15 cellular contexts compared by ENCODE assay signal in genomic region chr11:76551400-76551799, GRCh38.
A peak's percentile ranks its signal among the peaks of the same experiment; 100 is the strongest.
DNase-seq lines count a peak whose midpoint lies in the region; ATAC-seq, FAIRE-seq and TF ChIP-seq lines count a peak whose summit lies in the region.
"Had no signal": no experiment of that assay in that cellular context is flagged by ENCODE, and none has a peak within 500 bp of the region (broad histone marks: within the 10 kb centered on the region; RNA-seq: fewer than 3 reads in every experiment).

No MANE protein-coding gene starts in this region.

- DNase-seq in K562 (ENCODE audit: extremely low read depth in 1 of 4, low spot score in 3 of 4): no peak
- DNase-seq in activated effector memory CD4-positive, alpha-beta T cell treated with anti-CD3 and anti-CD28 coated beads, Interleukin-2, amount 50 U/mL, for 16 hours: no peak
- no peak for DNase-seq in stimulated activated CD8-positive, alpha-beta memory T cell treated with anti-CD3 and anti-CD28 coated beads, Interleukin-4, amount 100 ng/mL, for 48 hours
- DNase-seq: NCI-H1694; stimulated activated CD4-positive, alpha-beta T cell treated with anti-CD3 and anti-CD28 coated beads, Interleukin-4, amount 100 ng/mL, for 4 hours; stomach; T1000 had no signal

- in situ Hi-C loops in K562 (cut with MboI): no loop called here

- 70% methylated on average over 2 of the region's 2 CpGs for WGBS in K562 (ENCODE audit: insufficient coverage, low coverage, missing lambda C conversion rate)

- FAIRE-seq in K562 (lab: Jason Lieb, UNC): no peak
- FAIRE-seq: D721Med, H1 had no signal

- H3K9me3 ChIP-seq in K562 (replicated peaks; ENCODE audit: control insufficient read depth, insufficient read depth, low read depth, low read length): no peaks in the 10 kb centered on the region
- peaks cover 6% of the 10 kb centered on the region for H3K9me3 ChIP-seq in neural cell (ENCODE audit: low read length)
- H3K9me3 ChIP-seq: prostate gland, stomach had no signal

- H3K36me3 ChIP-seq in K562 (ENCODE audit: control insufficient read depth, insufficient read depth, low read length) (0 out of 3 replicates have a peak, but pooled peaks cover 2% of the 10 kb centered on the region), neural cell (ENCODE audit: insufficient read depth, low read length) (peaks cover 12% of the 10 kb centered on the region)
- H3K36me3 ChIP-seq: prostate gland had no signal

- peak in 1 of 2 experiments; percentile 23; a peak in 2 of 4 replicates for TF ChIP-seq RAD21 in K562 (CRISPR knock-in tag; conservative IDR thresholded peaks at IDR 0.05 in 1 of 2, IDR thresholded peaks at IDR 0.05 in 1 of 2)
- TF ChIP-seq RAD21 in neural cell (conservative IDR thresholded peaks at IDR 0.05): no peak

- no peak for TF ChIP-seq EP300 in K562 (IDR thresholded peaks at IDR 0.05; ENCODE audit: low read length)
- no peak for TF ChIP-seq EP300 in neural cell (conservative IDR thresholded peaks at IDR 0.05; ENCODE audit: poor library complexity, severe bottlenecking)

- H3K9me1 ChIP-seq in K562 (ENCODE audit: control insufficient read depth, insufficient read depth, low read length): no peaks in the 10 kb centered on the region

- ATAC-seq in K562 (no peak), GM21786 (IDR thresholded peaks at IDR 0.05; ENCODE audit: unreplicated experiment) (no peak), GM21576 (IDR thresholded peaks at IDR 0.05; ENCODE audit: unreplicated experiment) (no peak)

- CTCF ChIA-PET in K562 (lab: Yijun Ruan, JAX; ENCODE audit: low intra/inter-chr PET ratio): interaction anchor here (1.0 to 2.5 kb wide), 2 partner anchors 129 to 144 kb away, joined by 3 to 10 read pairs; no protein-coding TSS in a partner anchor

- TF ChIP-seq CTCF in C4-2B (conservative IDR thresholded peaks at IDR 0.05): peak; percentile 24
- peak; percentile 31; the same call in 1 of the 2 replicates for TF ChIP-seq CTCF in LNCAP (IDR thresholded peaks at IDR 0.05)
- peak in 2 of 3 experiments; percentile 10 to 35; a peak in 3 of 6 replicates for TF ChIP-seq CTCF in K562 (IDR thresholded peaks at IDR 0.05 in 2 of 3, conservative IDR thresholded peaks at IDR 0.05 in 1 of 3; ENCODE audit: insufficient read depth in 2 of 3, low read depth in 1 of 3, low read length in 3 of 3)
- TF ChIP-seq CTCF in neural cell (IDR thresholded peaks at IDR 0.05; ENCODE audit: poor library complexity, severe bottlenecking): no peak

- no peaks in the 10 kb centered on the region for H3K27me3 ChIP-seq in K562 (ENCODE audit: control insufficient read depth in 2 of 2, insufficient read depth in 2 of 2, low read length in 2 of 2)
- H3K27me3 ChIP-seq in neural cell (ENCODE audit: insufficient read depth, low read depth, low read length): no peaks in the 10 kb centered on the region
- H3K27me3 ChIP-seq: stomach had no signal

- H3K4me2 ChIP-seq in K562 (ENCODE audit: insufficient read depth, low read length) (no peak overlapping the region), neural cell (ENCODE audit: low read length) (no peak overlapping the region)

- H3F3A ChIP-seq in neural cell (ENCODE audit: insufficient read depth, low read length, poor library complexity, severe bottlenecking): no peaks in the 10 kb centered on the region

- intact Hi-C loops in K562 (cut with micrococcal nuclease): no loop called here

- H3K79me2 ChIP-seq in K562 (ENCODE audit: control insufficient read depth, insufficient read depth, low read length) (no peaks in the 10 kb centered on the region), neural cell (replicated peaks; ENCODE audit: insufficient read depth, low read length) (no peaks in the 10 kb centered on the region)

- no peaks in the 10 kb centered on the region for H3K4me1 ChIP-seq in K562 (replicated peaks in 1 of 2; ENCODE audit: control insufficient read depth in 2 of 2, insufficient read depth in 2 of 2, low read length in 2 of 2)
- H3K4me1 ChIP-seq: prostate gland had no signal

- no TSS peak for BruUV-seq in K562 (replicated peaks; lab: Mats Ljungman, UMichigan)

- H3K9me2 ChIP-seq in neural cell (ENCODE audit: insufficient read depth, low read length): no peaks in the 10 kb centered on the region

- H3K9ac ChIP-seq in K562 (ENCODE audit: insufficient read depth in 1 of 2, low read depth in 2 of 2, low read length in 2 of 2) (no peak overlapping the region), neural cell (ENCODE audit: low read length) (no peak overlapping the region)

- H4K20me1 ChIP-seq in K562 (replicated peaks; ENCODE audit: control insufficient read depth, insufficient read depth, low read length): no peaks in the 10 kb centered on the region
- no peaks in the 10 kb centered on the region for H4K20me1 ChIP-seq in neural cell (ENCODE audit: insufficient read depth)

- H3K4me3 ChIP-seq in K562 (no peak overlapping the region), neural cell (ENCODE audit: low read length) (no peak overlapping the region)
- H3K4me3 ChIP-seq: prostate gland, stomach had no signal

- H2AFZ ChIP-seq in K562 (ENCODE audit: low read depth, low read length) (no peak overlapping the region), neural cell (ENCODE audit: low read depth, low read length) (no peak overlapping the region)

- no peak for TF ChIP-seq POLR2A in K562 (conservative IDR thresholded peaks at IDR 0.05)

- POLR2A ChIA-PET in K562 (lab: Yijun Ruan, JAX): no interaction called here

- H3K27ac ChIP-seq in C4-2B: no peak overlapping the region
- no peak overlapping the region for H3K27ac ChIP-seq in K562 (ENCODE audit: extremely low read depth, low read depth, low read length)
- no peak overlapping the region for H3K27ac ChIP-seq in neural cell (ENCODE audit: low read length)
- H3K27ac ChIP-seq: prostate gland, stomach had no signal

TF ChIP-seq in K562, 482 proteins besides CTCF, POLR2A, EP300 and RAD21:
- TF ChIP-seq HNRNPK (IDR thresholded peaks at IDR 0.05; ENCODE audit: low read depth, low read length, poor library complexity, severe bottlenecking) (no peak), TCF7L2 (IDR thresholded peaks at IDR 0.05; ENCODE audit: low read depth, low read length) (no peak)

TF ChIP-seq in neural cell, 6 proteins besides CTCF, POLR2A, EP300 and RAD21:
- TF ChIP-seq SMC3 (conservative IDR thresholded peaks at IDR 0.05; ENCODE audit: poor library complexity) (peak; percentile 41), REST (IDR thresholded peaks at IDR 0.05; ENCODE audit: borderline replicate concordance) (no peak)
TF ChIP-seq in neural cell: peak in this region for 1.
